ENCODE assay signal across 22 cellular contexts in genomic region chr6:112799889-112800288, GRCh38.
"Had no signal": no experiment of that assay in that cellular context is flagged by ENCODE, and none has a peak within 500 bp of the region (broad histone marks: within the 10 kb centered on the region; RNA-seq: fewer than 3 reads in every experiment).

No MANE protein-coding gene starts in this region.

- H3K27ac ChIP-seq: gastroesophageal sphincter, lower lobe of right lung, sigmoid colon, thoracic aorta, vagina had no signal

- H3K27me3 ChIP-seq: gastroesophageal sphincter, sigmoid colon, vagina had no signal

- DNase-seq: activated CD8-positive, alpha-beta memory T cell treated with anti-CD3 and anti-CD28 coated beads for 24 hours; activated CD8-positive, alpha-beta memory T cell treated with anti-CD3 and anti-CD28 coated beads, Interleukin-2, amount 50 U/mL, for 4 hours; activated naive CD4-positive, alpha-beta T cell treated with Interleukin-2 at 50 U/mL for 16 hours; activated naive CD8-positive, alpha-beta T cell treated with anti-CD3 and anti-CD28 coated beads for 36 hours; activated T-cell treated with anti-CD3 and anti-CD28 coated beads, Interleukin-2, amount 50 U/mL, for 24 hours; central memory CD4-positive, alpha-beta T cell; effector memory CD8-positive, alpha-beta T cell; head of caudate nucleus; kidney; lower lobe of right lung; naive B cell; retina; sigmoid colon; stimulated activated CD4-positive, alpha-beta T cell treated with anti-CD3 and anti-CD28 coated beads, Interleukin-2, amount 100 ng/mL, for 48 hours; stimulated activated CD8-positive, alpha-beta memory T cell treated with anti-CD3 and anti-CD28 coated beads, Interleukin-4, amount 100 ng/mL, for 48 hours; stimulated activated naive B cell treated with anti-CD40 and anti-IgM and Interleukin-4, amounts not matched to agents 10 μg/mL and 1 μg/mL and 100 μg/mL, for 72 hours; T1000 had no signal

- H3K36me3 ChIP-seq: gastroesophageal sphincter, lower lobe of right lung, sigmoid colon, thoracic aorta, vagina had no signal

- H3K4me3 ChIP-seq: gastroesophageal sphincter, lower lobe of right lung, sigmoid colon, thoracic aorta, vagina had no signal

- ATAC-seq: effector memory CD8-positive, alpha-beta T cell; esophagus mucosa; gastroesophageal sphincter; lower lobe of right lung; stimulated activated naive B cell treated with anti-CD40 and anti-IgM and Interleukin-4, amounts not matched to agents 10 μg/mL and 1 μg/mL and 100 μg/mL, for 72 hours; WTC11 had no signal

- H3K4me1 ChIP-seq: gastroesophageal sphincter, lower lobe of right lung, sigmoid colon had no signal

- H3K9me3 ChIP-seq: gastroesophageal sphincter, lower lobe of right lung, sigmoid colon, thoracic aorta, vagina had no signal
